In genomic region chr13:21837288-21837687, GRCh38 we compare ENCODE assay signal across 2 cellular contexts.
TF ChIP-seq lines count a peak whose summit lies in the region.

No MANE protein-coding gene starts in this region.

TF ChIP-seq in SK-N-SH, 30 proteins besides CTCF, POLR2A, EP300 and RAD21:
- no peak for TF ChIP-seq IRF3 (IDR thresholded peaks at IDR 0.05; ENCODE audit: low read depth, low read length)
- TF ChIP-seq FOSL2 (IDR thresholded peaks at IDR 0.05; ENCODE audit: borderline replicate concordance, low read depth): no peak
- no peak for TF ChIP-seq USF1 (IDR thresholded peaks at IDR 0.05; ENCODE audit: borderline replicate concordance, low read depth)
- TF ChIP-seq FOXM1 (IDR thresholded peaks at IDR 0.05; ENCODE audit: low read depth): no peak
- no peak for TF ChIP-seq MXI1 (IDR thresholded peaks at IDR 0.05; ENCODE audit: low read depth, low read length)
- TF ChIP-seq NRF1 (IDR thresholded peaks at IDR 0.05; ENCODE audit: low read depth, low read length): no peak

TF ChIP-seq in SK-N-SH treated with all-trans-retinoic acid at 6 μM for 48 hours, 23 proteins besides CTCF, POLR2A, EP300 and RAD21 (continued from another document):
- TF ChIP-seq POU6F1 (CRISPR knock-in tag; IDR thresholded peaks at IDR 0.05; ENCODE audit: borderline replicate concordance, low read depth) (no peak), RARB (CRISPR knock-in tag; IDR thresholded peaks at IDR 0.05) (no peak), ESRRG (CRISPR knock-in tag; IDR thresholded peaks at IDR 0.05) (no peak), SNAI2 (CRISPR knock-in tag; IDR thresholded peaks at IDR 0.05) (no peak), CSRNP3 (CRISPR knock-in tag; IDR thresholded peaks at IDR 0.05) (no peak), TOX (CRISPR knock-in tag; IDR thresholded peaks at IDR 0.05; ENCODE audit: borderline replicate concordance) (no peak), PATZ1 (CRISPR knock-in tag; IDR thresholded peaks at IDR 0.05; ENCODE audit: borderline replicate concordance) (no peak), CSDC2 (CRISPR knock-in tag; IDR thresholded peaks at IDR 0.05) (no peak)
